In genomic region chr4:141635726-141636076, GRCh38 we compare ENCODE assay signal across 8 cellular contexts. TPM values are rescaled to one million over a fixed set of nuclear protein-coding genes. Genes with fewer than 3 reads are reported as not detected.
DNase-seq lines count a peak whose midpoint lies in the region; ATAC-seq and TF ChIP-seq lines count a peak whose summit lies in the region.

No MANE protein-coding gene starts in this region.

- no peaks in the 10 kb centered on the region for H3K36me3 ChIP-seq in BLaER1 treated with 17β-estradiol and CSF1 and Interleukin-3, amounts not matched to agents 10 nM and 100 nM

- no peaks in the 10 kb centered on the region for H3K9me3 Mint-ChIP-seq in progenitor cell of endocrine pancreas (ENCODE audit: low read depth)

- H3K4me1 Mint-ChIP-seq in progenitor cell of endocrine pancreas (ENCODE audit: low read depth), result peaks cover 3% of the 10 kb centered on the region

- H3K4me3 ChIP-seq in BLaER1 treated with 17β-estradiol and CSF1 and Interleukin-3, amounts not matched to agents 10 nM and 100 nM, result peak overlapping the region; percentile 78 to 89 (median 80)
- peak overlapping the region; percentile 76 for H3K4me3 ChIP-seq in coronary artery

- peak overlapping the region in 4 of 11 experiments; percentile 73 to 80 (median 78); a peak in 7 of 22 replicates for H3K9ac ChIP-seq in BLaER1 treated with 17β-estradiol and CSF1 and Interleukin-3, amounts not matched to agents 10 nM and 100 nM

- peaks cover 4 to 24% (median 12%) of the 10 kb centered on the region in 11 experiments; a peak in 13 of 22 replicates for H3K27me3 ChIP-seq in BLaER1 treated with 17β-estradiol and CSF1 and Interleukin-3, amounts not matched to agents 10 nM and 100 nM

- no peaks in the 10 kb centered on the region for H4K20me1 ChIP-seq in BLaER1 treated with 17β-estradiol and CSF1 and Interleukin-3, amounts not matched to agents 10 nM and 100 nM

- ATAC-seq in GM19397 (IDR thresholded peaks at IDR 0.05; ENCODE audit: unreplicated experiment), result peak; percentile 34
- peak; percentile 37 for ATAC-seq in HG03432 (IDR thresholded peaks at IDR 0.05; ENCODE audit: unreplicated experiment)

- H3K9me3 ChIP-seq in BLaER1 treated with 17β-estradiol and CSF1 and Interleukin-3, amounts not matched to agents 10 nM and 100 nM (replicated peaks in 1 of 11), result no peaks in the 10 kb centered on the region

- H3K4me3 Mint-ChIP-seq in progenitor cell of endocrine pancreas (ENCODE audit: low read depth), result peak overlapping the region; percentile 84

- H3K4me1 ChIP-seq in BLaER1 treated with 17β-estradiol and CSF1 and Interleukin-3, amounts not matched to agents 10 nM and 100 nM, result peaks cover 5 to 28% (median 14%) of the 10 kb centered on the region in 10 experiments; a peak in 18 of 20 replicates

- H3K27ac Mint-ChIP-seq in progenitor cell of endocrine pancreas, result no peak overlapping the region

- peaks cover 53% of the 10 kb centered on the region for H3K27me3 Mint-ChIP-seq in progenitor cell of endocrine pancreas

- peak overlapping the region; percentile 88 to 100 (median 97) for H3K4me2 ChIP-seq in BLaER1 treated with 17β-estradiol and CSF1 and Interleukin-3, amounts not matched to agents 10 nM and 100 nM

- no peak overlapping the region for H3K27ac ChIP-seq in BLaER1 treated with 17β-estradiol and CSF1 and Interleukin-3, amounts not matched to agents 10 nM and 100 nM
- peak overlapping the region; percentile 81 to 85 for H3K27ac ChIP-seq in coronary artery

- no peaks in the 10 kb centered on the region for H3K36me3 Mint-ChIP-seq in progenitor cell of endocrine pancreas (ENCODE audit: insufficient read depth)

- TF ChIP-seq CTCF in coronary artery (IDR thresholded peaks at IDR 0.05) (no peak), progenitor cell of endocrine pancreas (IDR thresholded peaks at IDR 0.05; ENCODE audit: unreplicated experiment) (no peak)

- DNase-seq in coronary artery (ENCODE audit: low spot score), result no peak
- no peak for DNase-seq in progenitor cell of endocrine pancreas (ENCODE audit: low spot score, unreplicated experiment)
- DNase-seq in putamen (ENCODE audit: low spot score), result no peak
- no peak for DNase-seq in RKO (ENCODE audit: low spot score)
- DNase-seq in NCI-H1417 (lab: John Stamatoyannopoulos, UW), result no peak

RNA-seq across cellular contexts. Expression of gene IL15, which starts 0.7 kb away (rescaled TPM):
- 0.98 and 1.3 TPM in 2 replicates for total RNA-seq in progenitor cell of endocrine pancreas

Comparison
In these comparisons a context has a peak if more than half of its experiments do, and no peak if none do; other contexts are left out.
1. H3K27ac ChIP-seq: peak in coronary artery (2 of 2); none in BLaER1 treated with 17β-estradiol and CSF1 and Interleukin-3, amounts not matched to agents 10 nM and 100 nM (0 of 11).